In the genomic region with DNA sequence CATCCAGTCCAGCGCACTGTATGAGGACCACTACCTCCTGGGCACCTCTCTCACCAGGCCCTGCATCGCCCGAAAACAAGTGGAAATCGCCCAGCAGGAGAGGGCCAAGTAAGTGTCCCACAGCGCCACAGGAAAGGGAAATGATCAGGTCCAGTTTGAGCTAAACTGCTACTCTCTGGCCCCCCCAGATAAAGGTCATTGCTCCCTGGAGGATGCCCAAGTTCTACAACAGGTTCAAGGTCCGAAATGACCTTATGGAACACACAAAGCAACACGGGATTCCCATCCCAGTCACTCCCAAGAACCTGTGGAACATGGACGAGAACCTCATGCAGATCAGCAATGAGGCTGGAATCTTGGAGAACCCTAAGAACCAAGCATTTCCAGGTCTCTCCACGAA, we compare ENCODE assay signal across 7 cellular contexts.
"Had no signal": no experiment of that assay in that cellular context is flagged by ENCODE, and none has a peak within 500 bp of the region (broad histone marks: within the 10 kb centered on the region; RNA-seq: fewer than 3 reads in every experiment).

No MANE protein-coding gene starts in this region.

- DNase-seq: H9, HCEC 1CT, KBM-7 had no signal

- FAIRE-seq: H1, H54, HTR-8/SVneo had no signal

- H2AFZ ChIP-seq: GM23338 had no signal

- ATAC-seq: GM23338 had no signal

- H3K4me2 ChIP-seq: GM23338 had no signal

- H3K4me3 ChIP-seq: GM23338 had no signal
